Comparison of ENCODE assay signal across 10 cellular contexts in genomic region chr14:88380405-88380804, GRCh38. TPM values are rescaled to one million over a fixed set of nuclear protein-coding genes. Genes with fewer than 3 reads are reported as not detected.
DNase-seq lines count a peak whose midpoint lies in the region; ATAC-seq and TF ChIP-seq lines count a peak whose summit lies in the region.
"Had no signal": no experiment of that assay in that cellular context is flagged by ENCODE, and none has a peak within 500 bp of the region (broad histone marks: within the 10 kb centered on the region; RNA-seq: fewer than 3 reads in every experiment).

No MANE protein-coding gene starts in this region.

- no peak overlapping the region for H4K8ac ChIP-seq in mesendoderm (ENCODE audit: low read depth, low read length)

- H2BK120ac ChIP-seq in mesendoderm (ENCODE audit: low read depth, low read length): no peak overlapping the region

- peak overlapping the region; percentile 39; the same call in 1 of the 2 replicates for H2AFZ ChIP-seq in PC-3 (ENCODE audit: low read length)

- H4K5ac ChIP-seq in mesendoderm (ENCODE audit: low read length): no peak overlapping the region

- DNase-seq in AG08395 (ENCODE audit: low spot score): peak; percentile 5
- DNase-seq in GM13977 (ENCODE audit: low spot score): peak; percentile 15
- DNase-seq in PC-3: peak; percentile 61
- DNase-seq in foreskin fibroblast: peak in 1 of 2 donors; percentile 27
- DNase-seq in activated CD4-positive, alpha-beta T cell treated with anti-CD3 and anti-CD28 coated beads for 4 hours: no peak
- no peak for DNase-seq in stimulated activated CD4-positive, alpha-beta T cell treated with anti-CD3 and anti-CD28 coated beads, Interleukin-4, amount 100 ng/mL, for 1 hour
- DNase-seq in mesendoderm: no peak
- no peak for DNase-seq in stimulated activated naive CD4-positive, alpha-beta T cell (lab: John Stamatoyannopoulos, UW)
- DNase-seq: activated CD8-positive, alpha-beta memory T cell treated with anti-CD3 and anti-CD28 coated beads for 24 hours; NCI-H446 treated with DMSO at 0.1 percent for 48 hours had no signal

- no peaks in the 10 kb centered on the region for H3K79me1 ChIP-seq in mesendoderm (ENCODE audit: low read length)

- in situ Hi-C loops in GM13977 (cut with MboI; ENCODE audit: low pct_unique_long_range_greater_than_20kb, low sequenced_read_pairs, unreplicated experiment): no loop called here

- no TSS peak for BruUV-seq in PC-3 (replicated peaks; lab: Mats Ljungman, UMichigan)

- H3K4ac ChIP-seq in mesendoderm (ENCODE audit: low read depth, low read length): no peak overlapping the region

- H3K9me3 ChIP-seq in PC-3 (ENCODE audit: low read length): no peaks in the 10 kb centered on the region

- H2BK15ac ChIP-seq in mesendoderm (replicated peaks; ENCODE audit: low read depth): no peak overlapping the region

- H3K4me3 ChIP-seq in PC-3 (ENCODE audit: low read length) (no peak overlapping the region), foreskin fibroblast (ENCODE audit: low read depth in 1 of 2, low read length in 2 of 2) (no peak overlapping the region), mesendoderm (ENCODE audit: low read length) (no peak overlapping the region)

- CTCF ChIA-PET in PC-3 (lab: Charles Lee): interaction anchor here (0.5 to 2.5 kb wide), 7 partner anchors 28 to 367 kb away, joined by 3 to 81 read pairs (median 3); partner anchors contain the start of gene KCNK10

- no peak overlapping the region for H3K9ac ChIP-seq in PC-3 (ENCODE audit: low read length)
- no peak overlapping the region for H3K9ac ChIP-seq in mesendoderm (ENCODE audit: low read length)

- H3K27ac ChIP-seq in PC-3 (ENCODE audit: low read length): no peak overlapping the region
- H3K27ac ChIP-seq in mesendoderm (ENCODE audit: low read depth, low read length): no peak overlapping the region

- H3K79me2 ChIP-seq in PC-3 (ENCODE audit: low read length): no peaks in the 10 kb centered on the region
- no peaks in the 10 kb centered on the region for H3K79me2 ChIP-seq in mesendoderm (ENCODE audit: control insufficient read depth, insufficient read depth, low read length)

- POLR2A ChIA-PET in PC-3 (lab: Charles Lee; ENCODE audit: unreplicated experiment): no interaction called here

- peak; percentile 63 for ATAC-seq in PC-3

- no peak overlapping the region for H2BK5ac ChIP-seq in mesendoderm (ENCODE audit: low read length)

- TF ChIP-seq CTCF in GM13977 (IDR thresholded peaks at IDR 0.05; ENCODE audit: extremely low read depth, insufficient read depth, missing control alignments) (peak; percentile 31), PC-3 (conservative IDR thresholded peaks at IDR 0.05; ENCODE audit: low read depth, low read length) (peak; percentile 73), foreskin fibroblast (IDR thresholded peaks at IDR 0.05; ENCODE audit: low read depth, low read length) (peak; percentile 18)

- H3K4me1 ChIP-seq in PC-3 (ENCODE audit: insufficient read depth, low read length): peaks cover 9% of the 10 kb centered on the region; the same call in 1 of the 2 replicates
- H3K4me1 ChIP-seq in mesendoderm (ENCODE audit: control insufficient read depth, low read depth, low read length): no peaks in the 10 kb centered on the region

- H2AK5ac ChIP-seq in mesendoderm (ENCODE audit: low read length): no peak overlapping the region

- no peaks in the 10 kb centered on the region for H3K27me3 ChIP-seq in PC-3 (ENCODE audit: low read length)
- H3K27me3 ChIP-seq in mesendoderm (ENCODE audit: insufficient read depth, low read length, poor library complexity): no peaks in the 10 kb centered on the region

- no peaks in the 10 kb centered on the region for H4K20me1 ChIP-seq in PC-3 (ENCODE audit: low read length)

- no peaks in the 10 kb centered on the region for H3K9me2 ChIP-seq in PC-3 (replicated peaks; ENCODE audit: low read length)

- H3K36me3 ChIP-seq in PC-3 (ENCODE audit: low read depth, low read length) (no peaks in the 10 kb centered on the region), mesendoderm (ENCODE audit: control insufficient read depth, insufficient read depth, low read length) (no peaks in the 10 kb centered on the region)

- no peaks in the 10 kb centered on the region for H3F3A ChIP-seq in PC-3 (ENCODE audit: low read length, unreplicated experiment)

- no peak overlapping the region for H3K56ac ChIP-seq in mesendoderm (ENCODE audit: low read length)

- no peak overlapping the region for H3K18ac ChIP-seq in mesendoderm (ENCODE audit: low read length)

- WGBS in mesendoderm (ENCODE audit: extremely low coverage, insufficient coverage, low lambda C conversion rate): no CpG with 5 or more reads among the region's 3 CpGs

- intact Hi-C loops in PC-3 (cut with micrococcal nuclease): loop anchor here (1.0 to 5.0 kb wide), 4 partner anchors 33 to 436 kb away; no protein-coding TSS in a partner anchor

- H3K23ac ChIP-seq in mesendoderm (ENCODE audit: low read length): no peak overlapping the region

- H3K4me2 ChIP-seq in PC-3 (ENCODE audit: low read length) (no peak overlapping the region), mesendoderm (ENCODE audit: low read length) (no peak overlapping the region)

RNA-seq across cellular contexts. Expression of gene SPATA7, which starts 5.1 kb away (rescaled TPM):
- total RNA-seq in PC-3 (2014; rRNA removed): 2.8 and 3.9 TPM in 2 replicates
- polyA plus RNA-seq in mesendoderm (2013, experiment 1 of 2): 4.0 TPM
- 4.0 TPM for polyA plus RNA-seq in mesendoderm (2013, experiment 2 of 2)

RNA-seq across cellular contexts. Expression of gene KCNK10, which starts 57.3 kb away (rescaled TPM):
- 1.2 TPM in 1 of 2 replicates, not detected in the other for total RNA-seq in PC-3 (2014; rRNA removed)
- polyA plus RNA-seq in mesendoderm (2013, experiment 1 of 2): 0.14 TPM
- 0.14 TPM for polyA plus RNA-seq in mesendoderm (2013, experiment 2 of 2)

Comparison
In these comparisons a context has a peak if more than half of its experiments do, and no peak if none do; other contexts are left out.
1. DNase-seq: peak in AG08395 (single experiment), GM13977 (single experiment) and PC-3 (single experiment); none in activated CD4-positive, alpha-beta T cell treated with anti-CD3 and anti-CD28 coated beads for 4 hours (0 of 2), stimulated activated CD4-positive, alpha-beta T cell treated with anti-CD3 and anti-CD28 coated beads, Interleukin-4, amount 100 ng/mL, for 1 hour (single experiment), mesendoderm (single experiment) and stimulated activated naive CD4-positive, alpha-beta T cell (0 of 6).
2. CTCF ChIP-seq: peak in every context shown above with its lines; median percentile 73 in PC-3; 31 in GM13977; 18 in foreskin fibroblast.